1 cellular context compared by ENCODE assay signal in the genomic region with DNA sequence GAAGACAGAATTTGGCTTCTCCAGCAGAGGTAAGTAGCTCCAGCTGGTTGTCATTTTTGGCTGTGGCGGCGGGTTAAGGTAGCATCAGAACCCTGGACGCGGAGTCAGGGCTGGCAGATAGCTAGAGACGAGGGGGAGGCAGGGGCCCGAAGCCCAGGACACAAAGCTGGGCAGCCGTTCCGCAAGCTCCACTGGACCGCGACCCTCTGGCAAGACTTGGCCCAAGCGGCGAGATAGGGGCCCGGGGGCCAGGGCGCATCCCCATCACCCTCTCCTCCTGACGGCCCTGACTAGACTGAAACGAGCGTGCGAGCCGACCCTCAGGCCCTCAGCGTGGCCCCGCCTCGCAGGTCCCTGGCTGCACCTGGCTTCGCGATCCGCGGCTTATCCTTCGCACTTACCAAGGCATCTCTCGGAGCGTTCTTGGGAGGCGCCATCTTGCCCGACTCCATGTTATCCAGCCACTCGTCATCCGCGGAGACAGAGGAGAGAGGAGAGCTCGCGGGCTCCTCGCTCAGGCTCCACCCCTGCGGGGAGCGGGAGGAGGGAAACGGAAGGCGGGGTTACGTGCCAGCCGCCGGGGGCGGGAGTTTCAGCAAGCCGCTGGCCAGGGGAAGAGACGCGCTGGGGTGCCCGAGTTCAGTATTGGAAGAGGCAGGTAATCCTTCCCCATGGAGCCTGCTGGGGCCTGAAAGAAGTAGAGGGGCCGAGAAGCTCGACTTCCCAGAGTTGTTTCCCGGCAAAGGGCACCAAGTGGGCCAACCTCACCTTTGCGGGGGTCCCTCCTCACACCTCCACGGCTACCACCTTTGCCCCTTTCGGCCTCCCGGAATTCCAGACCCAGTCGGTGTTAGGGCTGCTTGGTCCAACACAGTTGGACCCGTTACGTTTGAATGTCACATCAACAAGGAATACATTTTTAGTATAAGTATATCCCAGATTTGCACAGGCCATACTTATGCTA.
TF ChIP-seq lines count a peak whose summit lies in the region.

A gene with protein sequence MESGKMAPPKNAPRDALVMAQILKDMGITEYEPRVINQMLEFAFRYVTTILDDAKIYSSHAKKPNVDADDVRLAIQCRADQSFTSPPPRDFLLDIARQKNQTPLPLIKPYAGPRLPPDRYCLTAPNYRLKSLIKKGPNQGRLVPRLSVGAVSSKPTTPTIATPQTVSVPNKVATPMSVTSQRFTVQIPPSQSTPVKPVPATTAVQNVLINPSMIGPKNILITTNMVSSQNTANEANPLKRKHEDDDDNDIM (minus strand): TSS at position 491 of the 964 bp plus-strand sequence. CDS start 39 bp downstream, at position 452.

TF ChIP-seq in K562, 482 proteins besides CTCF, POLR2A, EP300 and RAD21 (continued from another document and continues in another):
- TF ChIP-seq, protein P1, sequence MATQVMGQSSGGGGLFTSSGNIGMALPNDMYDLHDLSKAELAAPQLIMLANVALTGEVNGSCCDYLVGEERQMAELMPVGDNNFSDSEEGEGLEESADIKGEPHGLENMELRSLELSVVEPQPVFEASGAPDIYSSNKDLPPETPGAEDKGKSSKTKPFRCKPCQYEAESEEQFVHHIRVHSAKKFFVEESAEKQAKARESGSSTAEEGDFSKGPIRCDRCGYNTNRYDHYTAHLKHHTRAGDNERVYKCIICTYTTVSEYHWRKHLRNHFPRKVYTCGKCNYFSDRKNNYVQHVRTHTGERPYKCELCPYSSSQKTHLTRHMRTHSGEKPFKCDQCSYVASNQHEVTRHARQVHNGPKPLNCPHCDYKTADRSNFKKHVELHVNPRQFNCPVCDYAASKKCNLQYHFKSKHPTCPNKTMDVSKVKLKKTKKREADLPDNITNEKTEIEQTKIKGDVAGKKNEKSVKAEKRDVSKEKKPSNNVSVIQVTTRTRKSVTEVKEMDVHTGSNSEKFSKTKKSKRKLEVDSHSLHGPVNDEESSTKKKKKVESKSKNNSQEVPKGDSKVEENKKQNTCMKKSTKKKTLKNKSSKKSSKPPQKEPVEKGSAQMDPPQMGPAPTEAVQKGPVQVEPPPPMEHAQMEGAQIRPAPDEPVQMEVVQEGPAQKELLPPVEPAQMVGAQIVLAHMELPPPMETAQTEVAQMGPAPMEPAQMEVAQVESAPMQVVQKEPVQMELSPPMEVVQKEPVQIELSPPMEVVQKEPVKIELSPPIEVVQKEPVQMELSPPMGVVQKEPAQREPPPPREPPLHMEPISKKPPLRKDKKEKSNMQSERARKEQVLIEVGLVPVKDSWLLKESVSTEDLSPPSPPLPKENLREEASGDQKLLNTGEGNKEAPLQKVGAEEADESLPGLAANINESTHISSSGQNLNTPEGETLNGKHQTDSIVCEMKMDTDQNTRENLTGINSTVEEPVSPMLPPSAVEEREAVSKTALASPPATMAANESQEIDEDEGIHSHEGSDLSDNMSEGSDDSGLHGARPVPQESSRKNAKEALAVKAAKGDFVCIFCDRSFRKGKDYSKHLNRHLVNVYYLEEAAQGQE (CRISPR knock-in tag; IDR thresholded peaks at IDR 0.05; ENCODE audit: low read depth) = no peak
- TF ChIP-seq SRSF1 (IDR thresholded peaks at IDR 0.05; ENCODE audit: low read depth, low read length) = no peak
- peak; percentile 38; the same call in 1 of the 2 replicates for TF ChIP-seq MBD2 (IDR thresholded peaks at IDR 0.05; ENCODE audit: borderline replicate concordance, low read depth)
- TF ChIP-seq ZNF253 (CRISPR knock-in tag; conservative IDR thresholded peaks at IDR 0.05) = no peak
- TF ChIP-seq ESRRA (IDR thresholded peaks at IDR 0.05; ENCODE audit: borderline replicate concordance, low read depth) = no peak
- TF ChIP-seq, protein P2, sequence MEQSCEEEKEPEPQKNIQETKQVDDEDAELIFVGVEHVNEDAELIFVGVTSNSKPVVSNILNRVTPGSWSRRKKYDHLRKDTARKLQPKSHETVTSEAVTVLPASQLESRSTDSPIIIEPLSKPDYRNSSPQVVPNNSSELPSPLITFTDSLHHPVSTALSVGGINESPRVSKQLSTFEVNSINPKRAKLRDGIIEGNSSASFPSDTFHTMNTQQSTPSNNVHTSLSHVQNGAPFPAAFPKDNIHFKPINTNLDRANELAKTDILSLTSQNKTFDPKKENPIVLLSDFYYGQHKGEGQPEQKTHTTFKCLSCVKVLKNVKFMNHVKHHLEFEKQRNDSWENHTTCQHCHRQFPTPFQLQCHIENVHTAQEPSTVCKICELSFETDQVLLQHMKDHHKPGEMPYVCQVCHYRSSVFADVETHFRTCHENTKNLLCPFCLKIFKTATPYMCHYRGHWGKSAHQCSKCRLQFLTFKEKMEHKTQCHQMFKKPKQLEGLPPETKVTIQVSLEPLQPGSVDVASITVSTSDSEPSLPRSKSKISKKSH (CRISPR knock-in tag; IDR thresholded peaks at IDR 0.05) = 0 out of 2 replicates have a peak, but pooled peaks have one; percentile 7
- no peak for TF ChIP-seq ZNF41 (CRISPR knock-in tag; conservative IDR thresholded peaks at IDR 0.05)
- TF ChIP-seq CHD1 (IDR thresholded peaks at IDR 0.05; ENCODE audit: low read length) = no peak
- no peak for TF ChIP-seq SAFB2 (IDR thresholded peaks at IDR 0.05; ENCODE audit: borderline replicate concordance, low read depth, low read length, severe bottlenecking)
- TF ChIP-seq CAMTA2 (CRISPR knock-in tag; conservative IDR thresholded peaks at IDR 0.05) = no peak
- TF ChIP-seq SIX5 (IDR thresholded peaks at IDR 0.05; ENCODE audit: borderline replicate concordance in 1 of 2, insufficient read depth in 1 of 2, low read depth in 1 of 2, low read length in 2 of 2) = no peak
- no peak for TF ChIP-seq RBM25 (IDR thresholded peaks at IDR 0.05; ENCODE audit: low read depth, low read length, severe bottlenecking)
- no peak for TF ChIP-seq NFIX (CRISPR knock-in tag; IDR thresholded peaks at IDR 0.05; ENCODE audit: low read depth)
- TF ChIP-seq, protein P3, sequence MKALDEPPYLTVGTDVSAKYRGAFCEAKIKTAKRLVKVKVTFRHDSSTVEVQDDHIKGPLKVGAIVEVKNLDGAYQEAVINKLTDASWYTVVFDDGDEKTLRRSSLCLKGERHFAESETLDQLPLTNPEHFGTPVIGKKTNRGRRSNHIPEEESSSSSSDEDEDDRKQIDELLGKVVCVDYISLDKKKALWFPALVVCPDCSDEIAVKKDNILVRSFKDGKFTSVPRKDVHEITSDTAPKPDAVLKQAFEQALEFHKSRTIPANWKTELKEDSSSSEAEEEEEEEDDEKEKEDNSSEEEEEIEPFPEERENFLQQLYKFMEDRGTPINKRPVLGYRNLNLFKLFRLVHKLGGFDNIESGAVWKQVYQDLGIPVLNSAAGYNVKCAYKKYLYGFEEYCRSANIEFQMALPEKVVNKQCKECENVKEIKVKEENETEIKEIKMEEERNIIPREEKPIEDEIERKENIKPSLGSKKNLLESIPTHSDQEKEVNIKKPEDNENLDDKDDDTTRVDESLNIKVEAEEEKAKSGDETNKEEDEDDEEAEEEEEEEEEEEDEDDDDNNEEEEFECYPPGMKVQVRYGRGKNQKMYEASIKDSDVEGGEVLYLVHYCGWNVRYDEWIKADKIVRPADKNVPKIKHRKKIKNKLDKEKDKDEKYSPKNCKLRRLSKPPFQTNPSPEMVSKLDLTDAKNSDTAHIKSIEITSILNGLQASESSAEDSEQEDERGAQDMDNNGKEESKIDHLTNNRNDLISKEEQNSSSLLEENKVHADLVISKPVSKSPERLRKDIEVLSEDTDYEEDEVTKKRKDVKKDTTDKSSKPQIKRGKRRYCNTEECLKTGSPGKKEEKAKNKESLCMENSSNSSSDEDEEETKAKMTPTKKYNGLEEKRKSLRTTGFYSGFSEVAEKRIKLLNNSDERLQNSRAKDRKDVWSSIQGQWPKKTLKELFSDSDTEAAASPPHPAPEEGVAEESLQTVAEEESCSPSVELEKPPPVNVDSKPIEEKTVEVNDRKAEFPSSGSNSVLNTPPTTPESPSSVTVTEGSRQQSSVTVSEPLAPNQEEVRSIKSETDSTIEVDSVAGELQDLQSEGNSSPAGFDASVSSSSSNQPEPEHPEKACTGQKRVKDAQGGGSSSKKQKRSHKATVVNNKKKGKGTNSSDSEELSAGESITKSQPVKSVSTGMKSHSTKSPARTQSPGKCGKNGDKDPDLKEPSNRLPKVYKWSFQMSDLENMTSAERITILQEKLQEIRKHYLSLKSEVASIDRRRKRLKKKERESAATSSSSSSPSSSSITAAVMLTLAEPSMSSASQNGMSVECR (CRISPR knock-in tag; IDR thresholded peaks at IDR 0.05) = 0 out of 2 replicates have a peak, but pooled peaks have one; percentile 38
- TF ChIP-seq ZNF134 (CRISPR knock-in tag; conservative IDR thresholded peaks at IDR 0.05) = no peak
- TF ChIP-seq PML (IDR thresholded peaks at IDR 0.05; ENCODE audit: low read length) = no peak; the same call in 1 of the 2 replicates
- TF ChIP-seq, protein P4, sequence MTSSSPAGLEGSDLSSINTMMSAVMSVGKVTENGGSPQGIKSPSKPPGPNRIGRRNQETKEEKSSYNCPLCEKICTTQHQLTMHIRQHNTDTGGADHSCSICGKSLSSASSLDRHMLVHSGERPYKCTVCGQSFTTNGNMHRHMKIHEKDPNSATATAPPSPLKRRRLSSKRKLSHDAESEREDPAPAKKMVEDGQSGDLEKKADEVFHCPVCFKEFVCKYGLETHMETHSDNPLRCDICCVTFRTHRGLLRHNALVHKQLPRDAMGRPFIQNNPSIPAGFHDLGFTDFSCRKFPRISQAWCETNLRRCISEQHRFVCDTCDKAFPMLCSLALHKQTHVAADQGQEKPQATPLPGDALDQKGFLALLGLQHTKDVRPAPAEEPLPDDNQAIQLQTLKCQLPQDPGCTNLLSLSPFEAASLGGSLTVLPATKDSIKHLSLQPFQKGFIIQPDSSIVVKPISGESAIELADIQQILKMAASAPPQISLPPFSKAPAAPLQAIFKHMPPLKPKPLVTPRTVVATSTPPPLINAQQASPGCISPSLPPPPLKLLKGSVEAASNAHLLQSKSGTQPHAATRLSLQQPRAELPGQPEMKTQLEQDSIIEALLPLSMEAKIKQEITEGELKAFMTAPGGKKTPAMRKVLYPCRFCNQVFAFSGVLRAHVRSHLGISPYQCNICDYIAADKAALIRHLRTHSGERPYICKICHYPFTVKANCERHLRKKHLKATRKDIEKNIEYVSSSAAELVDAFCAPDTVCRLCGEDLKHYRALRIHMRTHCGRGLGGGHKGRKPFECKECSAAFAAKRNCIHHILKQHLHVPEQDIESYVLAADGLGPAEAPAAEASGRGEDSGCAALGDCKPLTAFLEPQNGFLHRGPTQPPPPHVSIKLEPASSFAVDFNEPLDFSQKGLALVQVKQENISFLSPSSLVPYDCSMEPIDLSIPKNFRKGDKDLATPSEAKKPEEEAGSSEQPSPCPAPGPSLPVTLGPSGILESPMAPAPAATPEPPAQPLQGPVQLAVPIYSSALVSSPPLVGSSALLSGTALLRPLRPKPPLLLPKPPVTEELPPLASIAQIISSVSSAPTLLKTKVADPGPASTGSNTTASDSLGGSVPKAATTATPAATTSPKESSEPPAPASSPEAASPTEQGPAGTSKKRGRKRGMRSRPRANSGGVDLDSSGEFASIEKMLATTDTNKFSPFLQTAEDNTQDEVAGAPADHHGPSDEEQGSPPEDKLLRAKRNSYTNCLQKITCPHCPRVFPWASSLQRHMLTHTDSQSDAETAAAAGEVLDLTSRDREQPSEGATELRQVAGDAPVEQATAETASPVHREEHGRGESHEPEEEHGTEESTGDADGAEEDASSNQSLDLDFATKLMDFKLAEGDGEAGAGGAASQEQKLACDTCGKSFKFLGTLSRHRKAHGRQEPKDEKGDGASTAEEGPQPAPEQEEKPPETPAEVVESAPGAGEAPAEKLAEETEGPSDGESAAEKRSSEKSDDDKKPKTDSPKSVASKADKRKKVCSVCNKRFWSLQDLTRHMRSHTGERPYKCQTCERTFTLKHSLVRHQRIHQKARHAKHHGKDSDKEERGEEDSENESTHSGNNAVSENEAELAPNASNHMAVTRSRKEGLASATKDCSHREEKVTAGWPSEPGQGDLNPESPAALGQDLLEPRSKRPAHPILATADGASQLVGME (CRISPR knock-in tag; IDR thresholded peaks at IDR 0.05) = no peak
- no peak for TF ChIP-seq RBM34 (IDR thresholded peaks at IDR 0.05; ENCODE audit: borderline replicate concordance, insufficient read depth, low read length)
- TF ChIP-seq PHF20 (IDR thresholded peaks at IDR 0.05; ENCODE audit: partially characterized antibody) = peak; percentile 80
- TF ChIP-seq, protein P5, sequence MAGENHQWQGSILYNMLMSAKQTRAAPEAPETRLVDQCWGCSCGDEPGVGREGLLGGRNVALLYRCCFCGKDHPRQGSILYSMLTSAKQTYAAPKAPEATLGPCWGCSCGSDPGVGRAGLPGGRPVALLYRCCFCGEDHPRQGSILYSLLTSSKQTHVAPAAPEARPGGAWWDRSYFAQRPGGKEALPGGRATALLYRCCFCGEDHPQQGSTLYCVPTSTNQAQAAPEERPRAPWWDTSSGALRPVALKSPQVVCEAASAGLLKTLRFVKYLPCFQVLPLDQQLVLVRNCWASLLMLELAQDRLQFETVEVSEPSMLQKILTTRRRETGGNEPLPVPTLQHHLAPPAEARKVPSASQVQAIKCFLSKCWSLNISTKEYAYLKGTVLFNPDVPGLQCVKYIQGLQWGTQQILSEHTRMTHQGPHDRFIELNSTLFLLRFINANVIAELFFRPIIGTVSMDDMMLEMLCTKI (IDR thresholded peaks at IDR 0.05; ENCODE audit: partially characterized antibody) = no peak
- TF ChIP-seq ZNF217 (CRISPR knock-in tag; IDR thresholded peaks at IDR 0.05) = no peak
- TF ChIP-seq, protein P6, sequence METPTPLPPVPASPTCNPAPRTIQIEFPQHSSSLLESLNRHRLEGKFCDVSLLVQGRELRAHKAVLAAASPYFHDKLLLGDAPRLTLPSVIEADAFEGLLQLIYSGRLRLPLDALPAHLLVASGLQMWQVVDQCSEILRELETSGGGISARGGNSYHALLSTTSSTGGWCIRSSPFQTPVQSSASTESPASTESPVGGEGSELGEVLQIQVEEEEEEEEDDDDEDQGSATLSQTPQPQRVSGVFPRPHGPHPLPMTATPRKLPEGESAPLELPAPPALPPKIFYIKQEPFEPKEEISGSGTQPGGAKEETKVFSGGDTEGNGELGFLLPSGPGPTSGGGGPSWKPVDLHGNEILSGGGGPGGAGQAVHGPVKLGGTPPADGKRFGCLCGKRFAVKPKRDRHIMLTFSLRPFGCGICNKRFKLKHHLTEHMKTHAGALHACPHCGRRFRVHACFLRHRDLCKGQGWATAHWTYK (CRISPR knock-in tag; IDR thresholded peaks at IDR 0.05) = peak; percentile 64; the same call in 1 of the 2 replicates
- TF ChIP-seq, protein P7, sequence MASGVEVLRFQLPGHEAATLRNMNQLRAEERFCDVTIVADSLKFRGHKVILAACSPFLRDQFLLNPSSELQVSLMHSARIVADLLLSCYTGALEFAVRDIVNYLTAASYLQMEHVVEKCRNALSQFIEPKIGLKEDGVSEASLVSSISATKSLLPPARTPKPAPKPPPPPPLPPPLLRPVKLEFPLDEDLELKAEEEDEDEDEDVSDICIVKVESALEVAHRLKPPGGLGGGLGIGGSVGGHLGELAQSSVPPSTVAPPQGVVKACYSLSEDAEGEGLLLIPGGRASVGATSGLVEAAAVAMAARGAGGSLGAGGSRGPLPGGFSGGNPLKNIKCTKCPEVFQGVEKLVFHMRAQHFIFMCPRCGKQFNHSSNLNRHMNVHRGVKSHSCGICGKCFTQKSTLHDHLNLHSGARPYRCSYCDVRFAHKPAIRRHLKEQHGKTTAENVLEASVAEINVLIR (CRISPR knock-in tag; IDR thresholded peaks at IDR 0.05) = no peak
- TF ChIP-seq KDM2B (CRISPR knock-in tag; IDR thresholded peaks at IDR 0.05) = no peak
- TF ChIP-seq ADNP (tag; IDR thresholded peaks at IDR 0.05) = no peak
- TF ChIP-seq ZFPM2 (CRISPR knock-in tag; IDR thresholded peaks at IDR 0.05) = no peak
- peak in 1 of 2 experiments; percentile 48; a peak in 2 of 4 replicates for TF ChIP-seq MAZ (CRISPR knock-in tag; conservative IDR thresholded peaks at IDR 0.05 in 1 of 2, IDR thresholded peaks at IDR 0.05 in 1 of 2)
